ENCODE assay signal across 8 cellular contexts in the genomic region with DNA sequence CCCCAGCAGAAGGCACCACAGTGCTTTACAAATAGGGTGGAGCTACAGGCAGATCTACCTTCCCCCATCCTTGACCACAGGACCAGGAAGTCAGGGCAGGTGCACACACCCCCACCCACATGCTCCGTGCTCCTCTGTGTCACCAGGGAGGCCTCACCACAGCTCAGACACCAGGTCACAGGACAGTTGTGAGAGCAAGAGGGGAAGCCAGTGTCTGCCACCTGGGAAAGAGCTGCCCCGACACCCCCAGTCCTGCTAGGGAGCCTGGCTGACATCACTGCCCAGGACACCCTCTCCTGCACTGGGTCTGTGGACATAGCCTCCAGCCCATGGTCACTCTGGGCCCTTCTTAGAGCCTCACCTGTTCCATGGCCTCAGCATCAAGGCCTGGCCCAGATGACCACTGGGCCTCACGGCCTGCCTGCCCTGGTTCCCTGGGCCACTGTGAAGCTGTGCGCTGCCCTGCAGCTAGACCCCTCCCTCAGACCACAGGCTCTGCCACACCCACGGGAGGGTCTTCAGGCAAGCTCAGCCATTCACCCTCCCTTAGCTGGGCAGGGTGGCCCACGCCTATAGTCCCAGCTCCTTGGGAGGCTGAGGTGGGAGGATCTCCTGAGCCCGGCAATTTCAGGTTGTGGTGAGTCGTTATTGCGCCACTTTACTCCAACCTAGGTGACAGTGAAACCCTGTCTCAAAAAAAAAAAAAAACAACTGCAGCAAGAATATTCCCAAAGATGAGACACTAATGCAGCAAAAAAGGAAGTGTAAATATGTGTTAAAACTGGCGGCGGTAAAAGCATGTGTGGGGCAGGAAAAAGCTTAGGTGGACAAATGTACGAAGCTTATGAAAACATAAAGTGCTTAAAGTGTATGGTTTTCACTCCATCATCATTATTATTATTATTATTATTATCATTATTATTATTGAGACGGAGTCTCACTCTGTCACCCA. TPM values are rescaled to one million over a fixed set of nuclear protein-coding genes. Genes with fewer than 3 reads are reported as not detected.
A peak's percentile ranks its signal among the peaks of the same experiment; 100 is the strongest.
DNase-seq lines count a peak whose midpoint lies in the region; ATAC-seq and TF ChIP-seq lines count a peak whose summit lies in the region.

No MANE protein-coding gene starts in this region.

- peak overlapping the region in 1 of 4 donors; percentile 39 for H3K27ac ChIP-seq in upper lobe of left lung

- WGBS in upper lobe of left lung, 2 donors: 72 to 82% methylated on average over 11 to 13 of the region's 13 CpGs

- no peak overlapping the region for H3K4me3 ChIP-seq in upper lobe of left lung

- peaks cover 0 to 19% (median 9%) of the 10 kb centered on the region in 4 donors for H3K4me1 ChIP-seq in upper lobe of left lung

- H3K27me3 ChIP-seq in upper lobe of left lung: no peaks in the 10 kb centered on the region

- no peak for TF ChIP-seq EP300 in upper lobe of left lung (IDR thresholded peaks at IDR 0.05)

- TF ChIP-seq POLR2A in upper lobe of left lung (IDR thresholded peaks at IDR 0.05): no peak

- ATAC-seq in HG03432 (IDR thresholded peaks at IDR 0.05; ENCODE audit: unreplicated experiment): peak; percentile 70
- peak; percentile 86 for ATAC-seq in esophagus mucosa
- ATAC-seq in upper lobe of left lung (ENCODE audit: low FRiP score in 2 of 2): peak; percentile 18 to 76

- no peak for TF ChIP-seq CTCF in upper lobe of left lung (IDR thresholded peaks at IDR 0.05)

- peak; percentile 79 for DNase-seq in NK-92 treated with Interleukin-12 subunit alpha and Interleukin-12 subunit beta, amount 100 ng/mL, for 24 hours (lab: John Stamatoyannopoulos, UW)
- no peak for DNase-seq in NK-92 (lab: John Stamatoyannopoulos, UW; ENCODE audit: unreplicated experiment)
- peak; percentile 28 for DNase-seq in T-helper 9 cell
- DNase-seq in upper lobe of left lung: peak in 1 of 2 donors; percentile 67
- no peak for DNase-seq in SK-N-DZ (ENCODE audit: low spot score)
- DNase-seq in NCI-H446 (lab: John Stamatoyannopoulos, UW): no peak

- H3K36me3 ChIP-seq in upper lobe of left lung: no peaks in the 10 kb centered on the region

- no peaks in the 10 kb centered on the region for H3K9me3 ChIP-seq in upper lobe of left lung

RNA-seq across cellular contexts. Expression of gene POLR3K, which starts 14.2 kb away (rescaled TPM):
- total RNA-seq in esophagus mucosa (9.5 TPM), upper lobe of left lung (10 to 100 TPM in 2 of 6 donors, 1 to 10 TPM in 4; 4.2 to 15.7 (median 6.6) TPM)
- 22.1 and 27.1 TPM in 2 replicates for polyA plus RNA-seq in SK-N-DZ (2014; cell fraction: cytosol; rRNA removed)
- polyA plus RNA-seq in SK-N-DZ (2014; cell fraction: nucleus; rRNA removed): 13.1 and 25.6 TPM in 2 replicates

RNA-seq across cellular contexts. Expression of gene SNRNP25, which starts 14.4 kb away (rescaled TPM):
- 18.8 TPM for total RNA-seq in esophagus mucosa
- total RNA-seq in upper lobe of left lung: 10 to 100 TPM in 5 of 6 donors, 1 to 10 TPM in 1; 6.9 to 26.2 (median 16.0) TPM
- 82.8 and 118 TPM in 2 replicates for polyA plus RNA-seq in SK-N-DZ (2014; cell fraction: cytosol; rRNA removed)
- polyA plus RNA-seq in SK-N-DZ (2014; cell fraction: nucleus; rRNA removed): 39.4 and 52.0 TPM in 2 replicates

RNA-seq across cellular contexts. Expression of gene RHBDF1, which starts 33.2 kb away (rescaled TPM):
- total RNA-seq in esophagus mucosa (21.8 TPM), upper lobe of left lung (100 to 1,000 TPM in 1 of 6 donors, 10 to 100 TPM in 5; 24.4 to 110 (median 46.3) TPM)
- 0.60 and 3.3 TPM in 2 replicates for polyA plus RNA-seq in SK-N-DZ (2014; cell fraction: cytosol; rRNA removed)
- 15.2 and 16.0 TPM in 2 replicates for polyA plus RNA-seq in SK-N-DZ (2014; cell fraction: nucleus; rRNA removed)

RNA-seq across cellular contexts. Expression of gene MPG, which starts 38.8 kb away (rescaled TPM):
- total RNA-seq in esophagus mucosa (46.5 TPM), upper lobe of left lung (10 to 100 TPM; 52.6 to 99.0 (median 71.7) TPM)
- 69.5 and 87.0 TPM in 2 replicates for polyA plus RNA-seq in SK-N-DZ (2014; cell fraction: cytosol; rRNA removed)
- polyA plus RNA-seq in SK-N-DZ (2014; cell fraction: nucleus; rRNA removed): 45.3 and 75.7 TPM in 2 replicates

Comparison
In these comparisons a context has a peak if more than half of its experiments do, and no peak if none do; other contexts are left out.
1. DNase-seq: peak in NK-92 treated with Interleukin-12 subunit alpha and Interleukin-12 subunit beta, amount 100 ng/mL, for 24 hours (single experiment) and T-helper 9 cell (single experiment); none in NK-92 (single experiment), SK-N-DZ (single experiment) and NCI-H446 (0 of 2).
2. Peak in every context shown above with its lines, with median percentiles within 50 percentile points of each other: ATAC-seq.